Comparison of ENCODE assay signal across 8 cellular contexts in the genomic region with DNA sequence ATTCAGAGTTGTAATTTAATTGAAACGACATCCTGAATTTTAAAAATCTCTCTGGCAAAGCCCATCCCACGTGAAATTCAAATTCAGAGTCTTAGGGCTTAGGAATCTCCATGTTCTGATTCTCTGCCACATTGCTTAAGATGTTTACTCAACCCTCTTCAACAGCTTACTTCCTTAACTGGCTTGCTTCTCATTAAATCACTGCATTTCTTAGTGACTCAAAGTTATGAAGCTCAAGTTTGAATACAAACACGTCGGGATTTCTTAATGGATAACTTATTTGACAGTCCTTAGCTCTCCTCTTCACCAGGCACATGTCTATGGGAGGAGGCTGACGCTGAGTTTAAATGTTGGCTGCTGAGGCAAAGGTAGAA.
A peak's percentile ranks its signal among the peaks of the same experiment; 100 is the strongest.
DNase-seq lines count a peak whose midpoint lies in the region; ATAC-seq and TF ChIP-seq lines count a peak whose summit lies in the region.

No MANE protein-coding gene starts in this region.

- CTCF ChIA-PET in Calu3 (lab: Charles Lee), result interaction anchor here (0.7 to 1.7 kb wide), 8 partner anchors 14 to 1401 kb away, joined by 3 to 8 read pairs (median 4); no protein-coding TSS in a partner anchor

- H3K4me3 ChIP-seq in SJSA1 (no peak overlapping the region), esophagus squamous epithelium (peak overlapping the region; percentile 2 to 52 (median 28)), prostate gland (peak overlapping the region; percentile 4 to 9)

- H3K27ac ChIP-seq in SJSA1, result peak overlapping the region; percentile 78
- H3K27ac ChIP-seq in esophagus squamous epithelium, result peak overlapping the region; percentile 79 to 97 (median 92)
- H3K27ac ChIP-seq in prostate gland, result peak overlapping the region; percentile 84 to 88

- H3K9me3 ChIP-seq in SJSA1 (replicated peaks) (no peaks in the 10 kb centered on the region), esophagus squamous epithelium (no peaks in the 10 kb centered on the region), prostate gland (no peaks in the 10 kb centered on the region)

- H3K36me3 Mint-ChIP-seq in Calu3 (ENCODE audit: insufficient read depth, unreplicated experiment), result peaks cover 18% of the 10 kb centered on the region

- H3K4me1 ChIP-seq in SJSA1 (replicated peaks) (peaks cover 37% of the 10 kb centered on the region), esophagus squamous epithelium (peaks cover 36 to 94% (median 48%) of the 10 kb centered on the region in 3 donors), prostate gland (replicated peaks) (peaks cover 22% of the 10 kb centered on the region)

- DNase-seq in Calu3, result peak; percentile 24
- no peak for DNase-seq in SJSA1 (ENCODE audit: low read depth in 1 of 2, low spot score in 2 of 2)
- DNase-seq in esophagus squamous epithelium (lab: John Stamatoyannopoulos, UW), result no peak
- no peak for DNase-seq in prostate gland (ENCODE audit: low spot score)
- no peak for DNase-seq in NCI-H2196 (lab: John Stamatoyannopoulos, UW; ENCODE audit: unreplicated experiment)
- no peak for DNase-seq in NCI-H1930 (lab: John Stamatoyannopoulos, UW)
- no peak for DNase-seq in effector CD4-positive, alpha-beta T cell

- H3K27me3 ChIP-seq in SJSA1 (replicated peaks) (no peaks in the 10 kb centered on the region), esophagus squamous epithelium (no peaks in the 10 kb centered on the region), prostate gland (replicated peaks; ENCODE audit: insufficient read depth) (no peaks in the 10 kb centered on the region)

- peaks cover 83% of the 10 kb centered on the region for H3K4me1 Mint-ChIP-seq in Calu3 (ENCODE audit: low read depth, unreplicated experiment)

- BruUV-seq in Calu3 (replicated peaks; lab: Mats Ljungman, UMichigan), result no TSS peak

- no peaks in the 10 kb centered on the region for H3K36me3 ChIP-seq in SJSA1
- no peaks in the 10 kb centered on the region for H3K36me3 ChIP-seq in esophagus squamous epithelium
- H3K36me3 ChIP-seq in prostate gland, result no peaks in the 10 kb centered on the region

- H3K27ac Mint-ChIP-seq in Calu3 (ENCODE audit: unreplicated experiment), result peak overlapping the region; percentile 94

- no peaks in the 10 kb centered on the region for H3K9me3 Mint-ChIP-seq in Calu3 (ENCODE audit: low read depth, unreplicated experiment)

- 6 to 13% methylated on average over 5 of the region's 5 CpGs for WGBS in esophagus squamous epithelium, 2 donors
- 8% methylated on average over 5 of the region's 5 CpGs for WGBS in prostate gland

- ATAC-seq in GM18867 (IDR thresholded peaks at IDR 0.05; ENCODE audit: unreplicated experiment), result no peak

- H3K27me3 Mint-ChIP-seq in Calu3 (ENCODE audit: unreplicated experiment), result no peaks in the 10 kb centered on the region

- TF ChIP-seq CTCF in Calu3 (IDR thresholded peaks at IDR 0.05; ENCODE audit: unreplicated experiment) (no peak), esophagus squamous epithelium (IDR thresholded peaks at IDR 0.05) (no peak), prostate gland (IDR thresholded peaks at IDR 0.05) (no peak)

- TF ChIP-seq POLR2A in esophagus squamous epithelium (IDR thresholded peaks at IDR 0.05), result no peak
- TF ChIP-seq POLR2A in prostate gland (IDR thresholded peaks at IDR 0.05), result no peak

- intact Hi-C loops in Calu3 (cut with micrococcal nuclease; ENCODE audit: unreplicated experiment), result loop anchor here (2.0 to 10.0 kb wide), 2 partner anchors 52 to 304 kb away; no protein-coding TSS in a partner anchor
- intact Hi-C loops in esophagus squamous epithelium (cut with DNase I), result no loop called here
- intact Hi-C loops in prostate gland (cut with DNase I), result no loop called here

- H3K4me3 Mint-ChIP-seq in Calu3 (ENCODE audit: low read depth, unreplicated experiment), result peak overlapping the region; percentile 44
